8 cellular contexts compared by ENCODE assay signal in the genomic region with DNA sequence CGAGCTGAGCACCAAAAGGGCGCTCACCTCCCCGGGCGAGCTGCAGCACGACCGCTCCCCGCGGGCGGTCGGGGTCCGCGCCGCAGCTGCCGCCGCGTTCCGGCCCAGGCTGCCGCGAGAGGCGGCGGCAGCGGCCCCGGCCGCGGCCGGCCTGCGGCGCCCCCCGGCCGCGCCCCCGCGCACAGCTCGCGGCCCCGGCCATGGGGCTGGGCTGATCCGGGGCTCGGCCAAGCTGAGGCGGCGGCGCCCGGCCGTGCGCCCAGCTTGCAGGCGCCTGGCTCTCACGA. TPM values are rescaled to one million over a fixed set of nuclear protein-coding genes. Genes with fewer than 3 reads are reported as not detected.
A peak's percentile ranks its signal among the peaks of the same experiment; 100 is the strongest.
DNase-seq lines count a peak whose midpoint lies in the region; ATAC-seq and TF ChIP-seq lines count a peak whose summit lies in the region.

No MANE protein-coding gene starts in this region.

- peak overlapping the region; percentile 71 for H3K9ac ChIP-seq in OCI-LY3 (ENCODE audit: low read length)
- H3K9ac ChIP-seq in neuronal stem cell (ENCODE audit: low read depth, low read length, poor library complexity): peak overlapping the region; percentile 85

- H2BK15ac ChIP-seq in neuronal stem cell (ENCODE audit: low read length): peak overlapping the region; percentile 12

- no peak overlapping the region for H2BK5ac ChIP-seq in neuronal stem cell (ENCODE audit: low read length)

- no peak overlapping the region for H4K91ac ChIP-seq in neuronal stem cell (ENCODE audit: low read depth, low read length, poor library complexity)

- H3K79me2 ChIP-seq in OCI-LY3 (ENCODE audit: low read length): peaks cover 3% of the 10 kb centered on the region; the same call in 1 of the 2 replicates

- TF ChIP-seq CTCF in HEK293 (tag by site-specific recombination; IDR thresholded peaks at IDR 0.05) (no peak), OCI-LY3 (IDR thresholded peaks at IDR 0.05; ENCODE audit: low read depth, low read length) (no peak), epithelial cell of proximal tubule (conservative IDR thresholded peaks at IDR 0.05; ENCODE audit: low read depth, low read length) (no peak)

- H3K18ac ChIP-seq in neuronal stem cell (ENCODE audit: low read length): peak overlapping the region; percentile 78

- H2AFZ ChIP-seq in OCI-LY3 (ENCODE audit: low read depth, low read length) (peak overlapping the region; percentile 60), neuronal stem cell (ENCODE audit: low read length) (peak overlapping the region; percentile 95)

- H3K27ac ChIP-seq in HEK293 (ENCODE audit: extremely low read depth, low read depth, low read length): no peak overlapping the region; the same call in 1 of the 2 replicates
- no peak overlapping the region for H3K27ac ChIP-seq in OCI-LY3 (ENCODE audit: low read length)
- no peak overlapping the region for H3K27ac ChIP-seq in neuronal stem cell (replicated peaks; ENCODE audit: low read length)
- H3K27ac ChIP-seq in caudate nucleus (ENCODE audit: low read depth, low read length): no peak overlapping the region

- POLR2A ChIA-PET in HEK293 (lab: Yijun Ruan, JAX): interaction anchor here (1.0 to 2.9 kb wide), 5 partner anchors 20 to 540 kb away, joined by 3 to 15 read pairs (median 5); partner anchors contain the start of gene PRPF38B

- H3K9me3 ChIP-seq in HEK293 (ENCODE audit: control insufficient read depth, insufficient read depth, low read depth, low read length) (no peaks in the 10 kb centered on the region), OCI-LY3 (ENCODE audit: insufficient read depth, low read length) (no peaks in the 10 kb centered on the region), neuronal stem cell (replicated peaks in 1 of 2; ENCODE audit: control insufficient read depth in 2 of 2, insufficient read depth in 1 of 2, low read depth in 1 of 2, low read length in 2 of 2) (no peaks in the 10 kb centered on the region)

- H4K20me1 ChIP-seq in OCI-LY3 (ENCODE audit: insufficient read depth, low read length): peaks cover 10% of the 10 kb centered on the region; the same call in 1 of the 2 replicates

- no peak overlapping the region for H2AK5ac ChIP-seq in neuronal stem cell (ENCODE audit: low read depth, low read length)

- no peaks in the 10 kb centered on the region for H3K27me3 ChIP-seq in OCI-LY3 (ENCODE audit: low read depth, low read length)
- peaks cover 0 to 22% (median 0%) of the 10 kb centered on the region in 3 experiments for H3K27me3 ChIP-seq in neuronal stem cell (ENCODE audit: control insufficient read depth in 3 of 3, insufficient read depth in 3 of 3, low read depth in 1 of 3, low read length in 3 of 3)

- no peak overlapping the region for H3K23ac ChIP-seq in neuronal stem cell (ENCODE audit: low read depth, low read length, poor library complexity)

- no peak overlapping the region for H2BK120ac ChIP-seq in neuronal stem cell (ENCODE audit: low read depth, low read length)

- WGBS in neuronal stem cell (ENCODE audit: extremely low coverage in 2 of 2, insufficient read length in 2 of 2, insufficient replicate concordance in 1 of 2), 2 donors: no CpG with 5 or more reads among the region's 46 CpGs

- H3K14ac ChIP-seq in neuronal stem cell (ENCODE audit: low read length): peak overlapping the region; percentile 79

- H3K4ac ChIP-seq in neuronal stem cell (ENCODE audit: low read length): no peak overlapping the region

- no peak for DNase-seq in epithelial cell of proximal tubule (ENCODE audit: low read depth)
- DNase-seq in neuronal stem cell (ENCODE audit: low spot score): no peak
- no peak for DNase-seq in HT-29 (ENCODE audit: low spot score)
- DNase-seq in caudate nucleus (lab: John Stamatoyannopoulos, UW): no peak
- no peak for DNase-seq in Ammon's horn (ENCODE audit: low spot score)

- no peak overlapping the region for H4K8ac ChIP-seq in neuronal stem cell (ENCODE audit: low read depth, low read length)

- H3K79me1 ChIP-seq in neuronal stem cell (ENCODE audit: low read depth, low read length): no peaks in the 10 kb centered on the region

- H3K4me2 ChIP-seq in OCI-LY3 (ENCODE audit: low read length) (peak overlapping the region; percentile 85), neuronal stem cell (ENCODE audit: insufficient read depth, low read length, poor library complexity, severe bottlenecking) (peak overlapping the region; percentile 59)

- CTCF ChIA-PET in HEK293 (lab: Yijun Ruan, JAX): interaction anchor here (0.6 to 5.6 kb wide), 20 partner anchors 10 to 913 kb away, joined by 3 to 32 read pairs (median 4); no protein-coding TSS in a partner anchor

- H3K4me1 ChIP-seq in HEK293 (ENCODE audit: control insufficient read depth, insufficient read depth, low read length) (peaks cover 7% of the 10 kb centered on the region), OCI-LY3 (ENCODE audit: low read length) (peaks cover 47% of the 10 kb centered on the region), neuronal stem cell (ENCODE audit: control insufficient read depth in 2 of 2, insufficient read depth in 1 of 2, low read depth in 1 of 2, low read length in 2 of 2) (peaks cover 1 to 6% of the 10 kb centered on the region in 2 donors)

- H3K4me3 ChIP-seq in HEK293 (ENCODE audit: low read depth, low read length): peak overlapping the region; percentile 54
- H3K4me3 ChIP-seq in OCI-LY3 (ENCODE audit: low read length): peak overlapping the region; percentile 89
- H3K4me3 ChIP-seq in epithelial cell of proximal tubule (ENCODE audit: low read depth, low read length): peak overlapping the region; percentile 61
- peak overlapping the region; percentile 70 to 78 for H3K4me3 ChIP-seq in neuronal stem cell (ENCODE audit: low read length in 2 of 2)

- H3K36me3 ChIP-seq in HEK293 (ENCODE audit: control insufficient read depth in 2 of 2, insufficient read depth in 1 of 2, low read length in 2 of 2) (no peaks in the 10 kb centered on the region), OCI-LY3 (replicated peaks; ENCODE audit: low read depth, low read length) (no peaks in the 10 kb centered on the region), neuronal stem cell (replicated peaks in 1 of 2; ENCODE audit: control insufficient read depth in 2 of 2, insufficient read depth in 2 of 2, low read length in 2 of 2) (no peaks in the 10 kb centered on the region)

- peak; percentile 52 for ATAC-seq in GM18498 (IDR thresholded peaks at IDR 0.05; ENCODE audit: unreplicated experiment)

- no peak overlapping the region for H2BK12ac ChIP-seq in neuronal stem cell (ENCODE audit: low read length)

TF ChIP-seq in HEK293, 187 proteins besides CTCF, POLR2A, EP300 and RAD21:
- TF ChIP-seq PBX3 (CRISPR knock-in tag; IDR thresholded peaks at IDR 0.05) (peak; percentile 46; the same call in 1 of the 2 replicates), ZNF23 (tag by site-specific recombination; IDR thresholded peaks at IDR 0.05; ENCODE audit: borderline replicate concordance) (no peak)

RNA-seq across cellular contexts. Expression of gene EEIG2, which starts 0.2 kb away (rescaled TPM):
- total RNA-seq in epithelial cell of proximal tubule: 6.1 TPM in 2 replicates
- polyA plus RNA-seq in neuronal stem cell (2013, experiment 1 of 2): 5.3 TPM
- 5.4 TPM for polyA plus RNA-seq in neuronal stem cell (2013, experiment 2 of 2)
- 2.1 and 3.1 TPM in 2 replicates for total RNA-seq in HT-29 (2014; rRNA removed; shearing (Covaris generic))
